In the genomic region with DNA sequence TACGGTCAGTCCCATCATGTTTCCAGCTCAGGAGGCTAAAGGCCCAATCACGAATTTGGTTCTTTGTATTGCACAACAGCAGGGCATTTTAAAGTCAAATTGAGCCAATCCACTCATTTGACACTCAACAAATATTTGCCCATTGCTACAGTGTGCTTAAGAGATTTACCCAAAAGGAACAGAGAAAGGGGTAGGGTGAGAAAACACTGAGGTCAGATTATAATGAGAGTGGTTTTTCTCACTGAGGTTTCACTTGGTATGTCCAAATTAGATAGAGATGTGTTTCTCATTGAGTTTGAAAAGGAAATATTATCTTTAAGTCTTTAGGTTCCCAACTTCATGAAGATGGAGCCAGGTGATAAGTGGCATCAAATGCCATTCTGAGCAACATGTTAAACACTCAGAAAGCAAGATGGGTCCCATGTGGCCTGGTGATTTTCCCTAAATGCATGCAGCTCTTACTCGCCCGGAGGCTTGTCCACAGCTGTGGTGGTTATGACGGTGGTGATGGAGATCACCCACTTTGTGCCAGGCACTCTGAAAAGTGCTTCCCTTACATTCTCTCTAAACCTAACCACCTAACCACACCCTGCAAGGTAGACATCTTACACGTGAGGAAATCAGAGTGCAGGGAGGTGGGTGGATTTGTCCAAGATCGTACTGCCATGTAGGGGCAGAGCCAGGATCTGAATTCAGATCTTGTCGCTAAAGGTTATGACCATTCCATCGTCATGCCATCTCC, we compare ENCODE assay signal across 9 cellular contexts. TPM values are rescaled to one million over a fixed set of nuclear protein-coding genes. Genes with fewer than 3 reads are reported as not detected.
DNase-seq lines count a peak whose midpoint lies in the region; ATAC-seq and TF ChIP-seq lines count a peak whose summit lies in the region.
"Had no signal": no experiment of that assay in that cellular context is flagged by ENCODE, and none has a peak within 500 bp of the region (broad histone marks: within the 10 kb centered on the region; RNA-seq: fewer than 3 reads in every experiment).

No MANE protein-coding gene starts in this region.

- DNase-seq in NCI-H774 (lab: John Stamatoyannopoulos, UW) = peak; percentile 49
- DNase-seq in Right ventricle myocardium inferior (ENCODE audit: missing footprints) = no peak
- DNase-seq in NCI-H1105 treated with DMSO at 0.1 percent for 48 hours (lab: John Stamatoyannopoulos, UW) = no peak
- no peak for DNase-seq in glomerular visceral epithelial cell (ENCODE audit: extremely low spot score)
- DNase-seq in UCSD-AML1 (lab: John Stamatoyannopoulos, UW; ENCODE audit: unreplicated experiment) = no peak
- DNase-seq: effector CD8-positive, alpha-beta T cell had no signal

- peak overlapping the region; percentile 42 for H3K9ac ChIP-seq in mucosa of stomach (ENCODE audit: low read length)

- H3K4me3 ChIP-seq in mucosa of stomach (ENCODE audit: low read length) = no peak overlapping the region

- no peaks in the 10 kb centered on the region for H3K36me3 ChIP-seq in mucosa of stomach (ENCODE audit: control insufficient read depth, insufficient read depth, low read length)

- H3K9me3 ChIP-seq in mucosa of stomach (ENCODE audit: control insufficient read depth, low read length) = no peaks in the 10 kb centered on the region

- peaks cover 40% of the 10 kb centered on the region for H3K4me1 ChIP-seq in mucosa of stomach (ENCODE audit: control insufficient read depth, insufficient read depth, low read length)

- ATAC-seq in GM18505 (IDR thresholded peaks at IDR 0.05; ENCODE audit: unreplicated experiment) = no peak
- ATAC-seq in GM21786 (IDR thresholded peaks at IDR 0.05; ENCODE audit: unreplicated experiment) = peak; percentile 44
- no peak for ATAC-seq in Right ventricle myocardium inferior

- intact Hi-C loops in Right ventricle myocardium inferior (cut with DNase I) = no loop called here

- peak; percentile 24 for TF ChIP-seq POLR2A in GM18505 (IDR thresholded peaks at IDR 0.05; ENCODE audit: borderline replicate concordance, extremely low read depth, insufficient read depth, insufficient read length)

- no peaks in the 10 kb centered on the region for H3K27me3 ChIP-seq in mucosa of stomach (ENCODE audit: control insufficient read depth, insufficient read depth, low read length)

RNA-seq across cellular contexts. Expression of gene USP3, which starts 31.2 kb away (rescaled TPM):
- total RNA-seq in Right ventricle myocardium inferior = 13.7 TPM
